In genomic region chr18:3848316-3848715, GRCh38 we compare ENCODE assay signal across 23 cellular contexts.
"Had no signal": no experiment of that assay in that cellular context is flagged by ENCODE, and none has a peak within 500 bp of the region (broad histone marks: within the 10 kb centered on the region; RNA-seq: fewer than 3 reads in every experiment).

No MANE protein-coding gene starts in this region.

- H3K4me3 Mint-ChIP-seq: activated CD8-positive, alpha-beta T cell treated with anti-CD3 and anti-CD28 coated beads, Interleukin-2, amount 10 ng/mL, durations not matched to agents 7 days and 5 days; activated naive CD4-positive, alpha-beta T cell treated with anti-CD3 and anti-CD28 coated beads, Interleukin-2, amount 50 U/mL, for 24 hours; nephron progenitor cell; stimulated activated naive B cell treated with anti-CD40 and anti-IgM and Interleukin-4, amounts not matched to agents 10 μg/mL and 1 μg/mL and 100 μg/mL, for 72 hours had no signal

- H3K4me3 ChIP-seq: mucosa of descending colon, smooth muscle cell, thoracic aorta, upper lobe of left lung had no signal

- H3K4me2 ChIP-seq: smooth muscle cell had no signal

- H3K9me3 ChIP-seq: mucosa of descending colon, thoracic aorta, upper lobe of left lung had no signal

- H3K4me1 Mint-ChIP-seq: activated naive CD4-positive, alpha-beta T cell treated with anti-CD3 and anti-CD28 coated beads, Interleukin-2, amount 50 U/mL, for 24 hours; nephron progenitor cell had no signal

- H3K4me1 ChIP-seq: parathyroid adenoma, upper lobe of left lung had no signal

- H3K9ac ChIP-seq: parathyroid adenoma had no signal

- H3K27ac ChIP-seq: brain microvascular endothelial cell, parathyroid adenoma, thoracic aorta, upper lobe of left lung had no signal

- H3K79me2 ChIP-seq: parathyroid adenoma had no signal

- H3K36me3 Mint-ChIP-seq: activated naive CD4-positive, alpha-beta T cell treated with anti-CD3 and anti-CD28 coated beads, Interleukin-2, amount 50 U/mL, for 24 hours; stimulated activated naive B cell treated with anti-CD40 and anti-IgM and Interleukin-4, amounts not matched to agents 10 μg/mL and 1 μg/mL and 100 μg/mL, for 72 hours had no signal

- ATAC-seq: activated CD8-positive, alpha-beta T cell treated with anti-CD3 and anti-CD28 coated beads, Interleukin-2, amount 10 ng/mL, durations not matched to agents 7 days and 5 days; mucosa of descending colon; sciatic nerve; stimulated activated naive B cell treated with anti-CD40 and anti-IgM and Interleukin-4, amounts not matched to agents 10 μg/mL and 1 μg/mL and 100 μg/mL, for 72 hours had no signal

- H3K27me3 ChIP-seq: brain microvascular endothelial cell, upper lobe of left lung had no signal

- DNase-seq: activated CD4-positive, alpha-beta T cell treated with anti-CD3 and anti-CD28 coated beads for 1 hour; activated CD4-positive, alpha-beta T cell treated with anti-CD3 and anti-CD28 coated beads, Interleukin-2, amount 50 U/mL, for 1 hour; activated CD8-positive, alpha-beta T cell treated with anti-CD3 and anti-CD28 coated beads, Interleukin-2, amount 10 ng/mL, durations not matched to agents 7 days and 5 days; activated gamma-delta T cell treated with Interleukin-2 at 50 U/mL for 16 hours; brain microvascular endothelial cell; cerebellar nuclear complex; cortex of kidney; foreskin melanocyte; glutamatergic neuron; hippocampal formation; kidney glomerular epithelial cell; mucosa of descending colon; nephron progenitor cell; stimulated activated CD4-positive, alpha-beta T cell treated with anti-CD3 and anti-CD28 coated beads, Interleukin-15, amount 100 ng/mL, for 24 hours; stimulated activated CD8-positive, alpha-beta memory T cell treated with anti-CD3 and anti-CD28 coated beads, Interleukin-4, amount 100 ng/mL, for 48 hours; stimulated activated naive B cell treated with anti-CD40 and anti-IgM and Interleukin-4, amounts not matched to agents 10 μg/mL and 1 μg/mL and 100 μg/mL, for 72 hours; T-helper 9 cell; upper lobe of left lung had no signal

- H3K36me3 ChIP-seq: brain microvascular endothelial cell, thoracic aorta, upper lobe of left lung had no signal

- H2AFZ ChIP-seq: parathyroid adenoma had no signal
